In the genomic region with DNA sequence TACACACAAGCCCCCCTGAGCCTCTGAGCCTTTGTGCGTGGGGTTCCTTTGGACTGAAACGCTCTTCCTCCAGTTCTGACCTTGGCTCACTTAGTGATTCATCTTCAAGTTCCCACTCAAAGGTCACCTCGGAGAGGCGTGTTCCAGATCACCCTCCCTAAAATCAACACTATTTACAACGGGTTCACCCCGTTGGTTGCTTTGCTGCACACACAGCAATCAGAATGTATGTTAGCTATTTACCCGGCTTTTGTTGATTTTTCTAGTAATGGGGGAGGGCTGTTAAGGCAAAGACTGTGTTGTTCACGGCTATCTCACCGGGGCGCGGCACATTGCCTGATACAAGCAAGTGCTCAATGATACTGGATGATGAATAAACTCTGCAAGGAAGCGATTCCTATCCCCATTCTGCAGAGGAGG, we compare ENCODE assay signal across 9 cellular contexts. TPM values are rescaled to one million over a fixed set of nuclear protein-coding genes. Genes with fewer than 3 reads are reported as not detected.
DNase-seq lines count a peak whose midpoint lies in the region; ATAC-seq and TF ChIP-seq lines count a peak whose summit lies in the region.
"Had no signal": no experiment of that assay in that cellular context is flagged by ENCODE, and none has a peak within 500 bp of the region (broad histone marks: within the 10 kb centered on the region; RNA-seq: fewer than 3 reads in every experiment).

No MANE protein-coding gene starts in this region.

- no peak for ATAC-seq in SK-N-SH treated with all-trans-retinoic acid at 6 μM for 48 hours
- ATAC-seq in activated naive CD4-positive, alpha-beta T cell treated with anti-CD3 and anti-CD28 coated beads, Interleukin-2, amount 50 U/mL, for 72 hours = no peak
- ATAC-seq in stimulated activated memory B cell treated with anti-CD40 and anti-IgM and Interleukin-4, amounts not matched to agents 10 μg/mL and 1 μg/mL and 100 μg/mL, for 72 hours = no peak
- no peak for ATAC-seq in HG02885 (IDR thresholded peaks at IDR 0.05; ENCODE audit: poor library complexity, unreplicated experiment)
- no peak for ATAC-seq in GM19467 (IDR thresholded peaks at IDR 0.05; ENCODE audit: unreplicated experiment)

- H3K9me3 Mint-ChIP-seq in activated naive CD4-positive, alpha-beta T cell treated with anti-CD3 and anti-CD28 coated beads, Interleukin-2, amount 50 U/mL, for 72 hours = no peaks in the 10 kb centered on the region
- H3K9me3 Mint-ChIP-seq in stimulated activated memory B cell treated with anti-CD40 and anti-IgM and Interleukin-4, amounts not matched to agents 10 μg/mL and 1 μg/mL and 100 μg/mL, for 72 hours = no peaks in the 10 kb centered on the region

- peaks cover 0 to 12% of the 10 kb centered on the region in 2 experiments; a peak in 2 of 4 replicates for H3K4me1 ChIP-seq in SK-N-SH (ENCODE audit: control insufficient read depth in 1 of 2, insufficient read depth in 2 of 2, low read depth in 1 of 2, low read length in 1 of 2)

- 33% methylated on average over 12 of the region's 12 CpGs for WGBS in SK-N-SH (ENCODE audit: low lambda C conversion rate)

- peaks cover 34% of the 10 kb centered on the region for H3K4me1 Mint-ChIP-seq in stimulated activated memory B cell treated with anti-CD40 and anti-IgM and Interleukin-4, amounts not matched to agents 10 μg/mL and 1 μg/mL and 100 μg/mL, for 72 hours

- H4K20me1 ChIP-seq in SK-N-SH (ENCODE audit: insufficient read depth) = no peaks in the 10 kb centered on the region

- H3K27me3 ChIP-seq in SK-N-SH (ENCODE audit: insufficient read depth) = no peaks in the 10 kb centered on the region

- H3K36me3 ChIP-seq in SK-N-SH (replicated peaks in 1 of 2; ENCODE audit: control insufficient read depth in 1 of 2, insufficient read depth in 2 of 2, low read length in 1 of 2) = peaks cover 0 to 2% of the 10 kb centered on the region in 2 experiments

- no peaks in the 10 kb centered on the region for H3K27me3 Mint-ChIP-seq in stimulated activated memory B cell treated with anti-CD40 and anti-IgM and Interleukin-4, amounts not matched to agents 10 μg/mL and 1 μg/mL and 100 μg/mL, for 72 hours

- TF ChIP-seq EP300 in SK-N-SH (IDR thresholded peaks at IDR 0.05; ENCODE audit: borderline replicate concordance in 1 of 2, low read depth in 1 of 2, low read length in 1 of 2) = no peak

- TF ChIP-seq CTCF in SK-N-SH (IDR thresholded peaks at IDR 0.05) = no peak

- peak overlapping the region; percentile 72 to 84 for H3K27ac Mint-ChIP-seq in activated naive CD4-positive, alpha-beta T cell treated with anti-CD3 and anti-CD28 coated beads, Interleukin-2, amount 50 U/mL, for 72 hours
- H3K27ac Mint-ChIP-seq in stimulated activated memory B cell treated with anti-CD40 and anti-IgM and Interleukin-4, amounts not matched to agents 10 μg/mL and 1 μg/mL and 100 μg/mL, for 72 hours = peak overlapping the region; percentile 82

- H3K9me3 ChIP-seq in SK-N-SH = no peaks in the 10 kb centered on the region

- DNase-seq in SK-N-SH (no peak), iPS-NIHi11 (ENCODE audit: low spot score) (peak; percentile 7), HCEC 1CT (no peak)
- no peak for DNase-seq in activated naive CD4-positive, alpha-beta T cell treated with anti-CD3 and anti-CD28 coated beads, Interleukin-2, amount 50 U/mL, for 72 hours (ENCODE audit: low spot score in 2 of 2)
- DNase-seq: KBM-7 had no signal

- H2AFZ ChIP-seq in SK-N-SH (ENCODE audit: low read depth) = peak overlapping the region; percentile 100; the same call in 1 of the 2 replicates

- no peaks in the 10 kb centered on the region for H3K79me2 ChIP-seq in SK-N-SH (ENCODE audit: insufficient read depth)

- H3K36me3 Mint-ChIP-seq in activated naive CD4-positive, alpha-beta T cell treated with anti-CD3 and anti-CD28 coated beads, Interleukin-2, amount 50 U/mL, for 72 hours = no peaks in the 10 kb centered on the region
- H3K36me3 Mint-ChIP-seq in stimulated activated memory B cell treated with anti-CD40 and anti-IgM and Interleukin-4, amounts not matched to agents 10 μg/mL and 1 μg/mL and 100 μg/mL, for 72 hours = peaks cover 23% of the 10 kb centered on the region

- peak overlapping the region; percentile 75 for H3K4me3 Mint-ChIP-seq in stimulated activated memory B cell treated with anti-CD40 and anti-IgM and Interleukin-4, amounts not matched to agents 10 μg/mL and 1 μg/mL and 100 μg/mL, for 72 hours

- peak overlapping the region; percentile 86 for H3K4me2 ChIP-seq in SK-N-SH

- peak overlapping the region; percentile 73 to 74 for H3K4me3 ChIP-seq in SK-N-SH (ENCODE audit: low read depth in 2 of 2, low read length in 1 of 2)

- POLR2A ChIA-PET in SK-N-SH (lab: Yijun Ruan, JAX) = interaction anchor here (0.7 kb wide), 1 partner anchor 14 kb away, joined by 3 read pairs; no protein-coding TSS in a partner anchor

- peak overlapping the region; percentile 75 for H3K9ac ChIP-seq in SK-N-SH

- H3F3A ChIP-seq in SK-N-SH (replicated peaks; ENCODE audit: insufficient read depth) = no peaks in the 10 kb centered on the region

- CTCF ChIA-PET in SK-N-SH (lab: Yijun Ruan, JAX) = no interaction called here

- no peak overlapping the region for H3K27ac ChIP-seq in SK-N-SH (ENCODE audit: low read depth in 2 of 2, low read length in 1 of 2)

- H3K9me2 ChIP-seq in SK-N-SH = no peaks in the 10 kb centered on the region

- TF ChIP-seq RAD21 in SK-N-SH (IDR thresholded peaks at IDR 0.05; ENCODE audit: low read length) = no peak

TF ChIP-seq in SK-N-SH, 30 proteins besides CTCF, POLR2A, EP300 and RAD21:
- TF ChIP-seq RCOR1 (IDR thresholded peaks at IDR 0.05; ENCODE audit: low read length) = no peak

TF ChIP-seq in SK-N-SH treated with all-trans-retinoic acid at 6 μM for 48 hours, 23 proteins besides CTCF, POLR2A, EP300 and RAD21 (continues in another document):
- TF ChIP-seq ZFP30 (CRISPR knock-in tag; IDR thresholded peaks at IDR 0.05) (no peak), ZNF565 (CRISPR knock-in tag; conservative IDR thresholded peaks at IDR 0.05; ENCODE audit: low read depth) (no peak), ARNTL (CRISPR knock-in tag; IDR thresholded peaks at IDR 0.05; ENCODE audit: borderline replicate concordance, low read depth) (no peak), TCF4 (CRISPR knock-in tag; IDR thresholded peaks at IDR 0.05; ENCODE audit: borderline replicate concordance) (no peak), OSR1 (CRISPR knock-in tag; IDR thresholded peaks at IDR 0.05) (no peak)
- TF ChIP-seq, protein P1, sequence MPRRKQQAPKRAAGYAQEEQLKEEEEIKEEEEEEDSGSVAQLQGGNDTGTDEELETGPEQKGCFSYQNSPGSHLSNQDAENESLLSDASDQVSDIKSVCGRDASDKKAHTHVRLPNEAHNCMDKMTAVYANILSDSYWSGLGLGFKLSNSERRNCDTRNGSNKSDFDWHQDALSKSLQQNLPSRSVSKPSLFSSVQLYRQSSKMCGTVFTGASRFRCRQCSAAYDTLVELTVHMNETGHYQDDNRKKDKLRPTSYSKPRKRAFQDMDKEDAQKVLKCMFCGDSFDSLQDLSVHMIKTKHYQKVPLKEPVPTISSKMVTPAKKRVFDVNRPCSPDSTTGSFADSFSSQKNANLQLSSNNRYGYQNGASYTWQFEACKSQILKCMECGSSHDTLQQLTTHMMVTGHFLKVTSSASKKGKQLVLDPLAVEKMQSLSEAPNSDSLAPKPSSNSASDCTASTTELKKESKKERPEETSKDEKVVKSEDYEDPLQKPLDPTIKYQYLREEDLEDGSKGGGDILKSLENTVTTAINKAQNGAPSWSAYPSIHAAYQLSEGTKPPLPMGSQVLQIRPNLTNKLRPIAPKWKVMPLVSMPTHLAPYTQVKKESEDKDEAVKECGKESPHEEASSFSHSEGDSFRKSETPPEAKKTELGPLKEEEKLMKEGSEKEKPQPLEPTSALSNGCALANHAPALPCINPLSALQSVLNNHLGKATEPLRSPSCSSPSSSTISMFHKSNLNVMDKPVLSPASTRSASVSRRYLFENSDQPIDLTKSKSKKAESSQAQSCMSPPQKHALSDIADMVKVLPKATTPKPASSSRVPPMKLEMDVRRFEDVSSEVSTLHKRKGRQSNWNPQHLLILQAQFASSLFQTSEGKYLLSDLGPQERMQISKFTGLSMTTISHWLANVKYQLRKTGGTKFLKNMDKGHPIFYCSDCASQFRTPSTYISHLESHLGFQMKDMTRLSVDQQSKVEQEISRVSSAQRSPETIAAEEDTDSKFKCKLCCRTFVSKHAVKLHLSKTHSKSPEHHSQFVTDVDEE (CRISPR knock-in tag; IDR thresholded peaks at IDR 0.05) = no peak
- TF ChIP-seq, protein P2, sequence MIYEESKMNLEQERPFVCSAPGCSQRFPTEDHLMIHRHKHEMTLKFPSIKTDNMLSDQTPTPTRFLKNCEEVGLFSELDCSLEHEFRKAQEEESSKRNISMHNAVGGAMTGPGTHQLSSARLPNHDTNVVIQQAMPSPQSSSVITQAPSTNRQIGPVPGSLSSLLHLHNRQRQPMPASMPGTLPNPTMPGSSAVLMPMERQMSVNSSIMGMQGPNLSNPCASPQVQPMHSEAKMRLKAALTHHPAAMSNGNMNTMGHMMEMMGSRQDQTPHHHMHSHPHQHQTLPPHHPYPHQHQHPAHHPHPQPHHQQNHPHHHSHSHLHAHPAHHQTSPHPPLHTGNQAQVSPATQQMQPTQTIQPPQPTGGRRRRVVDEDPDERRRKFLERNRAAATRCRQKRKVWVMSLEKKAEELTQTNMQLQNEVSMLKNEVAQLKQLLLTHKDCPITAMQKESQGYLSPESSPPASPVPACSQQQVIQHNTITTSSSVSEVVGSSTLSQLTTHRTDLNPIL (CRISPR knock-in tag; IDR thresholded peaks at IDR 0.05; ENCODE audit: low read depth) = no peak

RNA-seq across cellular contexts. Expression of a gene that starts 1.0 kb away (rescaled TPM):
- 15.5 and 16.5 TPM in 2 replicates for polyA plus RNA-seq in SK-N-SH (2012; rRNA removed)
- 6.7 and 12.7 TPM in 2 replicates for polyA plus RNA-seq in SK-N-SH (2012; cell fraction: cytosol; rRNA removed)
- 37.6 and 45.0 TPM in 2 replicates for polyA plus RNA-seq in SK-N-SH (2012; cell fraction: nucleus; rRNA removed)
- 10 to 100 TPM in 1 of 2 donors, 1 to 10 TPM in 1; 7.1 to 11.2 TPM for total RNA-seq in activated naive CD4-positive, alpha-beta T cell treated with anti-CD3 and anti-CD28 coated beads, Interleukin-2, amount 50 U/mL, for 72 hours

RNA-seq across cellular contexts. Expression of a gene that starts 33.0 kb away (rescaled TPM):
- 0.18 TPM in 1 of 2 replicates, not detected in the other for polyA plus RNA-seq in SK-N-SH (2012; rRNA removed)
- polyA plus RNA-seq in SK-N-SH (2012; cell fraction: cytosol; rRNA removed) = 0.07 TPM in 1 of 2 replicates, not detected in the other
- polyA plus RNA-seq in SK-N-SH (2012; cell fraction: nucleus; rRNA removed) = 0.04 TPM in 1 of 2 replicates, not detected in the other
- not detected for total RNA-seq in activated naive CD4-positive, alpha-beta T cell treated with anti-CD3 and anti-CD28 coated beads, Interleukin-2, amount 50 U/mL, for 72 hours

RNA-seq across cellular contexts. Expression of a gene that starts 38.9 kb away (rescaled TPM):
- polyA plus RNA-seq in SK-N-SH (2012; rRNA removed) = 27.0 and 32.2 TPM in 2 replicates
- 17.3 and 21.9 TPM in 2 replicates for polyA plus RNA-seq in SK-N-SH (2012; cell fraction: cytosol; rRNA removed)
- 24.4 and 24.7 TPM in 2 replicates for polyA plus RNA-seq in SK-N-SH (2012; cell fraction: nucleus; rRNA removed)
- 10 to 100 TPM; 11.0 to 20.8 TPM for total RNA-seq in activated naive CD4-positive, alpha-beta T cell treated with anti-CD3 and anti-CD28 coated beads, Interleukin-2, amount 50 U/mL, for 72 hours
